Comparison of ENCODE assay signal across 16 cellular contexts in the genomic region with DNA sequence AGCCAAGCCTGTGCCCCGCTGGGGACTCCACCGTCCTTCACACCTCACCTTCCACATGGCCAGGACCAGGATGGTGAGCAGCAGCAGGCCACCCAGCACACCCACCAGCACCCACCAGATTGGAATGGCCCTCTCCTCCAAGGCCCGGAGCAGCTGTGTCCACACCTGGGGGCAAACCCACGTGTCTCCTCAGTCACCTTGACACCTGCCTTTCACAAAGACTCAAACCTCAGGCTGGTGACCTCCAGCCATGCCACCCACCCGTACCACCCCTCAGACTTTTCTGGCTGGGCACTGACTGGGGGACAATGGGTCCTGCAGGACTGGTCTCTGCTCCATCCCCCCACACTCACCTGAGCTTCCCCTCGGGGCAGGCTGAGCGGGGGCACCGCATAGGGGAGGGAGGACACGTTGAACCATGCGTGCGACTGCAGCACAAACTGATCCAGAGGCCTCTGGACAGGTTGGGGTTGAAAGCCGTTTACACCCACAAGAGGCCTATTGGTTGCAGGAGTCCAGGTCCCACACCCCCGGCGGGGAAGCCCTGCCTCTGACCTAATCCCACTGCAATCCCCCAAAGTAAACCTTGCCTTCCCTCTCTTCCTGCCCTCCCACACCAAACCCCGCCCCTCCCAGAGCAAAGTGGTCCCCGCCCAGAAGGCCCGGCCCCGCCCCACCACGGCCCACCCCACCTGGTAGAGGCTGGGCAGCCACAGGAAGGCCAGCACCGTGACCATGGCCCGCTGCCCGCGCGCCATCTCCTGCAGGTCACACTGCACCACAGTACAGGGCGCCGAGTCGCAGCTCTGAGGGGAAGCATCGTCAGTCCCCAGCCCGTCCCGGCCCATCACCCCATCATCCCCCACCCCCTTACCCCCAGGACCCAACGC. TPM values are rescaled to one million over a fixed set of nuclear protein-coding genes. Genes with fewer than 3 reads are reported as not detected.
A peak's percentile ranks its signal among the peaks of the same experiment; 100 is the strongest.
DNase-seq lines count a peak whose midpoint lies in the region; ATAC-seq and TF ChIP-seq lines count a peak whose summit lies in the region.
"Had no signal": no experiment of that assay in that cellular context is flagged by ENCODE, and none has a peak within 500 bp of the region (broad histone marks: within the 10 kb centered on the region; RNA-seq: fewer than 3 reads in every experiment).

No MANE protein-coding gene starts in this region.

- H3K4me1 ChIP-seq in parathyroid adenoma (peaks cover 16% of the 10 kb centered on the region), spleen (peaks cover 0 to 16% (median 6%) of the 10 kb centered on the region in 6 donors)
- H3K4me1 ChIP-seq: foreskin keratinocyte, psoas muscle had no signal

- no peak for ATAC-seq in GM19023 (IDR thresholded peaks at IDR 0.05; ENCODE audit: unreplicated experiment)
- no peak for ATAC-seq in HG03571 (IDR thresholded peaks at IDR 0.05; ENCODE audit: unreplicated experiment)
- ATAC-seq: foreskin keratinocyte, psoas muscle had no signal

- DNase-seq in GM10248 (ENCODE audit: extremely low spot score) (peak; percentile 62), NCI-H82 (lab: John Stamatoyannopoulos, UW) (peak; percentile 92), iPS DF 19.7 (ENCODE audit: low read depth, low spot score) (peak; percentile 74), spleen (no peak), NCI-H69 (lab: John Stamatoyannopoulos, UW) (no peak)
- DNase-seq: activated T-cell treated with anti-CD3 and anti-CD28 coated beads, Interleukin-2, amount 50 U/mL, for 48 hours; anterior cingulate cortex; effector CD4-positive, alpha-beta T cell; foreskin keratinocyte; NCI-H510A; psoas muscle; stimulated activated naive CD4-positive, alpha-beta T cell had no signal

- intact Hi-C loops in spleen (cut with DNase I; ENCODE audit: low total_unique reads), result no loop called here

- POLR2A ChIA-PET in GM10248 (lab: Yijun Ruan, JAX), result no interaction called here

- H3K27ac ChIP-seq in parathyroid adenoma (peak overlapping the region; percentile 81), spleen (no peak overlapping the region)
- H3K27ac ChIP-seq: foreskin keratinocyte, psoas muscle had no signal

- H3K9me3 ChIP-seq in parathyroid adenoma (ENCODE audit: control insufficient read depth, low read length) (no peaks in the 10 kb centered on the region), spleen (no peaks in the 10 kb centered on the region)
- H3K9me3 ChIP-seq: psoas muscle had no signal

- peak overlapping the region; percentile 92 for H2AFZ ChIP-seq in parathyroid adenoma

- no peak for TF ChIP-seq POLR2A in spleen (IDR thresholded peaks at IDR 0.05)

- no peak overlapping the region for H3K4me3 ChIP-seq in parathyroid adenoma (ENCODE audit: low read depth, low read length)
- peak overlapping the region in 1 of 8 donors; percentile 14 for H3K4me3 ChIP-seq in spleen
- H3K4me3 ChIP-seq: psoas muscle had no signal

- H3K79me2 ChIP-seq in parathyroid adenoma, result no peaks in the 10 kb centered on the region

- WGBS in spleen, 5 donors, result 28 to 45% (median 34%) methylated on average over 19 to 31 of the region's 31 CpGs

- H3K27me3 ChIP-seq in parathyroid adenoma (ENCODE audit: control insufficient read depth, insufficient read depth, low read length), result no peaks in the 10 kb centered on the region
- H3K27me3 ChIP-seq in spleen (replicated peaks in 1 of 7), result peaks cover 0 to 79% (median 0%) of the 10 kb centered on the region in 7 donors

- H3K36me3 ChIP-seq in parathyroid adenoma (ENCODE audit: control insufficient read depth, insufficient read depth, low read length) (no peaks in the 10 kb centered on the region), spleen (no peaks in the 10 kb centered on the region)

- CTCF ChIA-PET in GM10248 (lab: Yijun Ruan, JAX), result interaction anchor here (1.2 to 5.7 kb wide), 4 partner anchors 11 to 149 kb away, joined by 7 to 26 read pairs (median 7); a partner anchor contains a TSS

- peak overlapping the region; percentile 33 for H3K4me2 ChIP-seq in parathyroid adenoma (ENCODE audit: low read length)

- no peak for TF ChIP-seq CTCF in GM10248 (IDR thresholded peaks at IDR 0.05; ENCODE audit: control extremely low read depth, extremely low read depth, low read depth, missing control alignments)
- no peak for TF ChIP-seq CTCF in parathyroid adenoma (IDR thresholded peaks at IDR 0.05)
- no peak for TF ChIP-seq CTCF in spleen (IDR thresholded peaks at IDR 0.05 in 8 of 11, conservative IDR thresholded peaks at IDR 0.05 in 3 of 11)

- H3K9ac ChIP-seq in parathyroid adenoma, result no peak overlapping the region

RNA-seq across cellular contexts. Expression of a gene that starts 10.9 kb away (rescaled TPM):
- total RNA-seq in spleen, result 1 to 10 TPM in 2 of 7 donors, under 1 TPM in 5; 0.60 to 2.5 (median 0.69) TPM
- polyA plus RNA-seq in spleen, result under 1 TPM; 0.11 to 0.42 (median 0.33) TPM
- polyA plus RNA-seq: CD14-positive monocyte had no signal

RNA-seq across cellular contexts. Expression of a gene that starts 14.9 kb away (rescaled TPM):
- total RNA-seq in spleen, result 10 to 100 TPM; 11.3 to 36.7 (median 23.7) TPM
- polyA plus RNA-seq in spleen, result 1 to 10 TPM in 2 of 3 donors, under 1 TPM in 1; 0.93 to 2.3 (median 1.7) TPM

RNA-seq across cellular contexts. Expression of a gene that starts 29.4 kb away (rescaled TPM):
- 100 to 1,000 TPM; 503 to 896 (median 579) TPM for total RNA-seq in spleen
- 100 to 1,000 TPM; 135 to 237 (median 166) TPM for polyA plus RNA-seq in spleen

RNA-seq across cellular contexts. Expression of a gene that starts 49.9 kb away (rescaled TPM):
- 100 to 1,000 TPM in 4 of 7 donors, 10 to 100 TPM in 3; 76.1 to 214 (median 104) TPM for total RNA-seq in spleen
- polyA plus RNA-seq in spleen, result 100 to 1,000 TPM; 101 to 204 (median 132) TPM

Comparison
In these comparisons a context has a peak if more than half of its experiments do, and no peak if none do; other contexts are left out.
1. DNase-seq: peak in GM10248 (single experiment), NCI-H82 (single experiment) and iPS DF 19.7 (single experiment); none in spleen (single experiment) and NCI-H69 (single experiment).